7 cellular contexts compared by ENCODE assay signal in genomic region chr17:40299159-40299757, GRCh38. TPM values are rescaled to one million over a fixed set of nuclear protein-coding genes. Genes with fewer than 3 reads are reported as not detected.
A peak's percentile ranks its signal among the peaks of the same experiment; 100 is the strongest.
DNase-seq lines count a peak whose midpoint lies in the region; ATAC-seq and TF ChIP-seq lines count a peak whose summit lies in the region.
"Not testable (repeated sequence)": the region's sequence is repeated elsewhere in the genome, so short reads cannot be mapped to it uniquely, and the experiment has no call there.

No MANE protein-coding gene starts in this region.

- H3K27ac Mint-ChIP-seq in GM23338 (0 out of 2 replicates have a peak overlapping the region, but pooled peaks have one; percentile 29), chondrocyte (ENCODE audit: unreplicated experiment) (peak overlapping the region; percentile 91), mesothelial cell of epicardium (peak overlapping the region; percentile 50)
- H3K27ac Mint-ChIP-seq in activated T-helper 1 cell treated with anti-CD3 and anti-CD28 coated beads, Interleukin-12 subunit alpha, Interleukin-12 subunit beta, Interleukin-2, Interleukin-4 antibody, amounts not matched to agents 30 ng/mL and 10 ng/mL and 1 ng/mL, durations not matched to agents 14 hours and 24 hours and 36 hours: peak overlapping the region; percentile 9

- H3K36me3 ChIP-seq in GM23338 (ENCODE audit: insufficient read depth): peaks cover 63% of the 10 kb centered on the region
- not testable (repeated sequence) for H3K36me3 ChIP-seq in right atrium auricular region

- peak overlapping the region; percentile 53; the same call in 1 of the 2 replicates for H3K27ac ChIP-seq in GM23338 (ENCODE audit: low read depth)
- peak overlapping the region; percentile 1 to 19 for H3K27ac ChIP-seq in right atrium auricular region

- DNase-seq in GM23338 (ENCODE audit: low spot score); activated T-helper 1 cell treated with anti-CD3 and anti-CD28 coated beads, Interleukin-12 subunit alpha, Interleukin-12 subunit beta, Interleukin-2, Interleukin-4 antibody, amounts not matched to agents 30 ng/mL and 10 ng/mL and 1 ng/mL, durations not matched to agents 14 hours and 24 hours and 36 hours (ENCODE audit: low spot score); chondrocyte (ENCODE audit: low spot score); right atrium auricular region (ENCODE audit: low spot score); mesothelial cell of epicardium (ENCODE audit: low spot score in 2 of 2, unreplicated experiment in 2 of 2): not testable (repeated sequence)
- DNase-seq in fibroblast of mammary gland (ENCODE audit: low read depth) (peak; percentile 64), sciatic nerve (ENCODE audit: low spot score) (peak; percentile 40)

- not testable (repeated sequence) for H3K9me2 ChIP-seq in GM23338 (ENCODE audit: insufficient read depth)

- not testable (repeated sequence) for TF ChIP-seq CTCF in GM23338 (conservative IDR thresholded peaks at IDR 0.05; ENCODE audit: low read depth in 2 of 2); chondrocyte (IDR thresholded peaks at IDR 0.05); fibroblast of mammary gland (conservative IDR thresholded peaks at IDR 0.05; ENCODE audit: control insufficient read depth, insufficient read depth, low read depth, low read length); right atrium auricular region (IDR thresholded peaks at IDR 0.05); mesothelial cell of epicardium (IDR thresholded peaks at IDR 0.05; ENCODE audit: unreplicated experiment)

- H3K79me2 ChIP-seq in GM23338 (replicated peaks; ENCODE audit: insufficient read depth): peaks cover 11% of the 10 kb centered on the region; the same call in 1 of the 2 replicates

- H3K9me3 Mint-ChIP-seq in GM23338; activated T-helper 1 cell treated with anti-CD3 and anti-CD28 coated beads, Interleukin-12 subunit alpha, Interleukin-12 subunit beta, Interleukin-2, Interleukin-4 antibody, amounts not matched to agents 30 ng/mL and 10 ng/mL and 1 ng/mL, durations not matched to agents 14 hours and 24 hours and 36 hours; chondrocyte (ENCODE audit: low read depth); mesothelial cell of epicardium: not testable (repeated sequence)

- peaks cover 40% of the 10 kb centered on the region for H3K4me1 Mint-ChIP-seq in GM23338
- peaks cover 38% of the 10 kb centered on the region for H3K4me1 Mint-ChIP-seq in activated T-helper 1 cell treated with anti-CD3 and anti-CD28 coated beads, Interleukin-12 subunit alpha, Interleukin-12 subunit beta, Interleukin-2, Interleukin-4 antibody, amounts not matched to agents 30 ng/mL and 10 ng/mL and 1 ng/mL, durations not matched to agents 14 hours and 24 hours and 36 hours (ENCODE audit: low read depth)
- H3K4me1 Mint-ChIP-seq in chondrocyte (ENCODE audit: low read depth): peaks cover 58% of the 10 kb centered on the region
- peaks cover 19% of the 10 kb centered on the region for H3K4me1 Mint-ChIP-seq in mesothelial cell of epicardium

- H3F3A ChIP-seq in GM23338 (replicated peaks; ENCODE audit: low read depth): peaks cover 28% of the 10 kb centered on the region

- H3K4me2 ChIP-seq in GM23338: not testable (repeated sequence)

- H4K20me1 ChIP-seq in GM23338 (replicated peaks; ENCODE audit: insufficient read depth): peaks cover 46% of the 10 kb centered on the region

- not testable (repeated sequence) for H2AFZ ChIP-seq in GM23338

- not testable (repeated sequence) for ATAC-seq in GM23338, sciatic nerve

- peaks cover 98% of the 10 kb centered on the region for H3K36me3 Mint-ChIP-seq in GM23338 (ENCODE audit: low read depth)
- peaks cover 52% of the 10 kb centered on the region for H3K36me3 Mint-ChIP-seq in activated T-helper 1 cell treated with anti-CD3 and anti-CD28 coated beads, Interleukin-12 subunit alpha, Interleukin-12 subunit beta, Interleukin-2, Interleukin-4 antibody, amounts not matched to agents 30 ng/mL and 10 ng/mL and 1 ng/mL, durations not matched to agents 14 hours and 24 hours and 36 hours (ENCODE audit: low read depth)
- not testable (repeated sequence) for H3K36me3 Mint-ChIP-seq in chondrocyte (ENCODE audit: low read depth); mesothelial cell of epicardium

- H3K4me3 ChIP-seq in GM23338; fibroblast of mammary gland (ENCODE audit: control insufficient read depth, low read depth, low read length); right atrium auricular region: not testable (repeated sequence)

- not testable (repeated sequence) for H3K9me3 ChIP-seq in right atrium auricular region

- H3K27me3 Mint-ChIP-seq in GM23338 (ENCODE audit: insufficient read depth, low read depth, poor library complexity); activated T-helper 1 cell treated with anti-CD3 and anti-CD28 coated beads, Interleukin-12 subunit alpha, Interleukin-12 subunit beta, Interleukin-2, Interleukin-4 antibody, amounts not matched to agents 30 ng/mL and 10 ng/mL and 1 ng/mL, durations not matched to agents 14 hours and 24 hours and 36 hours (ENCODE audit: insufficient read depth); chondrocyte (ENCODE audit: low read depth); mesothelial cell of epicardium (ENCODE audit: low read depth): not testable (repeated sequence)

- intact Hi-C loops in activated T-helper 1 cell treated with anti-CD3 and anti-CD28 coated beads, Interleukin-12 subunit alpha, Interleukin-12 subunit beta, Interleukin-2, Interleukin-4 antibody, amounts not matched to agents 30 ng/mL and 10 ng/mL and 1 ng/mL, durations not matched to agents 14 hours and 24 hours and 36 hours (cut with micrococcal nuclease); sciatic nerve (cut with DNase I): not testable (repeated sequence)

- H3K4me1 ChIP-seq in GM23338 (ENCODE audit: insufficient read depth) (peaks cover 23% of the 10 kb centered on the region), right atrium auricular region (peaks cover 0 to 40% of the 10 kb centered on the region in 2 donors)

- not testable (repeated sequence) for H3K27me3 ChIP-seq in GM23338 (ENCODE audit: insufficient read depth); right atrium auricular region

- not testable (repeated sequence) for H3K4me3 Mint-ChIP-seq in GM23338; activated T-helper 1 cell treated with anti-CD3 and anti-CD28 coated beads, Interleukin-12 subunit alpha, Interleukin-12 subunit beta, Interleukin-2, Interleukin-4 antibody, amounts not matched to agents 30 ng/mL and 10 ng/mL and 1 ng/mL, durations not matched to agents 14 hours and 24 hours and 36 hours; chondrocyte (ENCODE audit: unreplicated experiment); mesothelial cell of epicardium

RNA-seq across cellular contexts. Expression of gene RARA, which starts 9.7 kb away (rescaled TPM):
- 15.9 and 17.8 TPM in 2 replicates for total RNA-seq in GM23338 (2014; rRNA removed; shearing (Covaris generic))
- polyA plus RNA-seq in GM23338 (2016; fragmentation: Nextera tagmentation; extraction: Ambion mirVana): 7.4 and 8.7 TPM in 2 replicates
- 19.3 and 19.9 TPM in 2 replicates for total RNA-seq in activated T-helper 1 cell treated with anti-CD3 and anti-CD28 coated beads, Interleukin-12 subunit alpha, Interleukin-12 subunit beta, Interleukin-2, Interleukin-4 antibody, amounts not matched to agents 30 ng/mL and 10 ng/mL and 1 ng/mL, durations not matched to agents 14 hours and 24 hours and 36 hours
- total RNA-seq in chondrocyte (59.2 to 65.7 TPM (median 61.2 TPM) in 3 replicates), right atrium auricular region (10 to 100 TPM; 28.5 to 51.7 TPM), mesothelial cell of epicardium (74.0 to 80.8 TPM (median 79.6 TPM) in 3 replicates), sciatic nerve (74.4 TPM)

RNA-seq across cellular contexts. Expression of gene CDC6, which starts 11.6 kb away (rescaled TPM):
- total RNA-seq in GM23338 (2014; rRNA removed; shearing (Covaris generic)): 75.5 and 79.9 TPM in 2 replicates
- 40.6 and 46.2 TPM in 2 replicates for polyA plus RNA-seq in GM23338 (2016; fragmentation: Nextera tagmentation; extraction: Ambion mirVana)
- total RNA-seq in activated T-helper 1 cell treated with anti-CD3 and anti-CD28 coated beads, Interleukin-12 subunit alpha, Interleukin-12 subunit beta, Interleukin-2, Interleukin-4 antibody, amounts not matched to agents 30 ng/mL and 10 ng/mL and 1 ng/mL, durations not matched to agents 14 hours and 24 hours and 36 hours: 130 and 135 TPM in 2 replicates
- total RNA-seq in chondrocyte (8.5 to 33.1 TPM (median 9.9 TPM) in 3 replicates), right atrium auricular region (1 to 10 TPM in 1 of 2 donors, under 1 TPM in 1; 0.44 to 1.0 TPM), mesothelial cell of epicardium (16.4 to 18.9 TPM (median 16.8 TPM) in 3 replicates), sciatic nerve (1.0 TPM)

Comparison
In these comparisons a context has a peak if more than half of its experiments do, and no peak if none do; other contexts are left out.
1. H3K27ac Mint-ChIP-seq: peak in every context shown above with its lines; median percentile 91 in chondrocyte; 50 in mesothelial cell of epicardium; 29 in GM23338; 9 in activated T-helper 1 cell treated with anti-CD3 and anti-CD28 coated beads, Interleukin-12 subunit alpha, Interleukin-12 subunit beta, Interleukin-2, Interleukin-4 antibody, amounts not matched to agents 30 ng/mL and 10 ng/mL and 1 ng/mL, durations not matched to agents 14 hours and 24 hours and 36 hours.